In the genomic region with DNA sequence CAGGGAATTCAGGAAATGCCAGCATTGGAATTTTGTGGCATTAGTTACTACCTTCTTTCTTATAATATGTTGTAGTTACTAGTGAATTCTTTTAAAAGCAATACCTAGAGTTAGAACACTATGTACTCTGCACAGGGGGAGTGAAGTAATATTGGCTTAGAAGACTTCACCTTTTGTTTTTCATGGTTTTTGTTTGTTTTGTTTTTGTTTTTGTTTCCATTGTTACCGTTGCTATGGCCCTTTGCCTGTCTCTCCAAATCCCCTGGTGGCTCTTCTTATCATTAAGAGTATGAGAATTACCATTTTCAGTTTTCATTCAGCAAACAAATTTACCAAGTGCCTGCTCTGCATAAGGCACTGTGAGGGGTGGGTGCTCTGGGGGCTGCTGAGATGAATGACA, we compare ENCODE assay signal across 8 cellular contexts.
A peak's percentile ranks its signal among the peaks of the same experiment; 100 is the strongest.
DNase-seq lines count a peak whose midpoint lies in the region; ATAC-seq and TF ChIP-seq lines count a peak whose summit lies in the region.

No MANE protein-coding gene starts in this region.

- ATAC-seq in GM18517 (IDR thresholded peaks at IDR 0.05; ENCODE audit: unreplicated experiment) = peak; percentile 61
- ATAC-seq in HG03520 (IDR thresholded peaks at IDR 0.05; ENCODE audit: unreplicated experiment) = peak; percentile 66
- no peak for ATAC-seq in HG03469 (IDR thresholded peaks at IDR 0.05; ENCODE audit: unreplicated experiment)

- H3K4me2 ChIP-seq in mammary epithelial cell (ENCODE audit: insufficient read depth, low read depth, low read length) = no peak overlapping the region

- H3K27ac ChIP-seq in mammary epithelial cell (ENCODE audit: insufficient read depth, low read depth, low read length) (peak overlapping the region; percentile 62), mesodermal cell (ENCODE audit: low read depth, low read length, severe bottlenecking) (peak overlapping the region; percentile 91)

- no CpG with 5 or more reads among the region's 1 CpG for WGBS in mammary epithelial cell (ENCODE audit: low coverage, missing lambda C conversion rate)
- no CpG with 5 or more reads among the region's 1 CpG for WGBS in mesodermal cell (ENCODE audit: insufficient coverage in 2 of 2), 2 experiments

- CTCF ChIA-PET in mammary epithelial cell (lab: Charles Lee; ENCODE audit: low non-redundant PET) = no interaction called here
- CTCF ChIA-PET in GM10248 (lab: Yijun Ruan, JAX) = interaction anchor here (1.0 kb wide), 1 partner anchor 17 kb away, joined by 5 read pairs; no protein-coding TSS in a partner anchor

- BruUV-seq in mammary epithelial cell (replicated peaks; lab: Mats Ljungman, UMichigan) = no TSS peak

- peak; percentile 54 for DNase-seq in mammary epithelial cell
- no peak for DNase-seq in GM10248 (ENCODE audit: extremely low spot score)
- no peak for DNase-seq in NCI-H446 (lab: John Stamatoyannopoulos, UW)
- DNase-seq in HCEC 1CT = no peak

- intact Hi-C loops in mammary epithelial cell (cut with micrococcal nuclease) = loop anchor here (5.0 kb wide), 2 partner anchors 92 to 107 kb away; a partner anchor contains a TSS

- peaks cover 47% of the 10 kb centered on the region for H3K4me1 ChIP-seq in mammary epithelial cell (ENCODE audit: insufficient read depth, low read length)
- peaks cover 27% of the 10 kb centered on the region for H3K4me1 ChIP-seq in mesodermal cell (ENCODE audit: control insufficient read depth, insufficient read depth, low read length, poor library complexity, severe bottlenecking)

- peak overlapping the region; percentile 8 for H3K9ac ChIP-seq in mammary epithelial cell (ENCODE audit: insufficient read depth, low read length)

- in situ Hi-C loops in mammary epithelial cell (cut with MboI; ENCODE audit: low sequenced_read_pairs in 2 of 2) = no loop called here

- no peak overlapping the region for H2AFZ ChIP-seq in mammary epithelial cell (ENCODE audit: low read depth, low read length)

- H3K27me3 ChIP-seq in mammary epithelial cell (ENCODE audit: insufficient read depth, low read length) = no peaks in the 10 kb centered on the region

- POLR2A ChIA-PET in GM10248 (lab: Yijun Ruan, JAX) = no interaction called here

- no peaks in the 10 kb centered on the region for H3K9me3 ChIP-seq in mammary epithelial cell (replicated peaks; ENCODE audit: insufficient read depth, low read length)
- no peaks in the 10 kb centered on the region for H3K9me3 ChIP-seq in mesodermal cell (ENCODE audit: control insufficient read depth, low read length)

- TF ChIP-seq CTCF in mammary epithelial cell (conservative IDR thresholded peaks at IDR 0.05 in 1 of 2, IDR thresholded peaks at IDR 0.05 in 1 of 2; ENCODE audit: extremely low read depth in 1 of 2, insufficient read depth in 1 of 2, low read depth in 1 of 2, low read length in 2 of 2) (no peak), GM10248 (IDR thresholded peaks at IDR 0.05; ENCODE audit: control extremely low read depth, extremely low read depth, low read depth, missing control alignments) (no peak)

- H3K36me3 ChIP-seq in mammary epithelial cell (ENCODE audit: insufficient read depth, low read length) (no peaks in the 10 kb centered on the region), mesodermal cell (ENCODE audit: control insufficient read depth, insufficient read depth, low read length) (peaks cover 17% of the 10 kb centered on the region)

- dilution Hi-C loops in mammary epithelial cell (cut with HindIII; ENCODE audit: low sequenced_read_pairs) = no loop called here

- no peak overlapping the region for H3K4me3 ChIP-seq in mammary epithelial cell (replicated peaks in 1 of 3; ENCODE audit: insufficient read depth in 1 of 3, low read depth in 2 of 3, low read length in 3 of 3)
- H3K4me3 ChIP-seq in mesodermal cell (ENCODE audit: extremely low read depth, insufficient read depth, low read length, poor library complexity, severe bottlenecking) = no peak overlapping the region

- H4K20me1 ChIP-seq in mammary epithelial cell (ENCODE audit: insufficient read depth, low read length) = no peaks in the 10 kb centered on the region

- H3K79me2 ChIP-seq in mammary epithelial cell (ENCODE audit: insufficient read depth, low read length) = peaks cover 25% of the 10 kb centered on the region
